Comparison of ENCODE assay signal across 8 cellular contexts in genomic region chr1:218345673-218346390, GRCh38. TPM values are rescaled to one million over a fixed set of nuclear protein-coding genes. Genes with fewer than 3 reads are reported as not detected.
DNase-seq lines count a peak whose midpoint lies in the region; ATAC-seq, FAIRE-seq and TF ChIP-seq lines count a peak whose summit lies in the region.

No MANE protein-coding gene starts in this region.

- POLR2A ChIA-PET in GM10248 (lab: Yijun Ruan, JAX) = interaction anchor here (1.0 kb wide), 1 partner anchor 8 kb away, joined by 3 read pairs; no protein-coding TSS in a partner anchor

- no peaks in the 10 kb centered on the region for H3K36me3 ChIP-seq in HUES6 (ENCODE audit: control insufficient read depth, insufficient read depth, low read length)
- no peaks in the 10 kb centered on the region for H3K36me3 ChIP-seq in SJCRH30
- no peaks in the 10 kb centered on the region for H3K36me3 ChIP-seq in kidney (ENCODE audit: control insufficient read depth in 1 of 2, insufficient read depth in 2 of 2, low read length in 2 of 2)
- no peaks in the 10 kb centered on the region for H3K36me3 ChIP-seq in smooth muscle cell (ENCODE audit: low read depth)

- H3K27me3 ChIP-seq in HUES6 (ENCODE audit: control insufficient read depth, insufficient read depth, low read length) = peaks cover 50% of the 10 kb centered on the region
- H3K27me3 ChIP-seq in SJCRH30 = no peaks in the 10 kb centered on the region
- no peaks in the 10 kb centered on the region for H3K27me3 ChIP-seq in smooth muscle cell (ENCODE audit: low read depth)

- H3K4me1 ChIP-seq in HUES6 (ENCODE audit: control insufficient read depth, insufficient read depth, low read length) (peaks cover 13% of the 10 kb centered on the region), SJCRH30 (peaks cover 24% of the 10 kb centered on the region), kidney (ENCODE audit: control insufficient read depth in 1 of 2, insufficient read depth in 1 of 2, low read depth in 1 of 2, low read length in 2 of 2) (peaks cover 0 to 7% of the 10 kb centered on the region in 2 donors), smooth muscle cell (ENCODE audit: low read depth) (no peaks in the 10 kb centered on the region)

- intact Hi-C loops in kidney (cut with DNase I) = loop anchor here (10.0 kb wide), 1 partner anchor 169 kb away; no protein-coding TSS in a partner anchor

- TF ChIP-seq CTCF in GM10248 (IDR thresholded peaks at IDR 0.05; ENCODE audit: control extremely low read depth, extremely low read depth, low read depth, missing control alignments) (no peak), cardiac fibroblast (IDR thresholded peaks at IDR 0.05; ENCODE audit: low read depth, low read length) (peak; percentile 3), kidney (IDR thresholded peaks at IDR 0.05; ENCODE audit: borderline replicate concordance, extremely low read depth, insufficient read depth) (no peak), smooth muscle cell (IDR thresholded peaks at IDR 0.05; ENCODE audit: borderline replicate concordance, insufficient read depth, poor library complexity, severe bottlenecking) (no peak)

- peak overlapping the region; percentile 95 for H3K4me2 ChIP-seq in smooth muscle cell

- H3K9ac ChIP-seq in HUES6 (ENCODE audit: low read length) (peak overlapping the region; percentile 63), kidney (ENCODE audit: low read length in 2 of 2) (peak overlapping the region; percentile 49 to 81), smooth muscle cell (ENCODE audit: low read depth) (peak overlapping the region; percentile 69)

- no peaks in the 10 kb centered on the region for H3K9me3 ChIP-seq in HUES6 (ENCODE audit: control insufficient read depth, insufficient read depth, low read depth, low read length)
- no peaks in the 10 kb centered on the region for H3K9me3 ChIP-seq in SJCRH30 (replicated peaks)
- no peaks in the 10 kb centered on the region for H3K9me3 ChIP-seq in kidney (ENCODE audit: control insufficient read depth in 1 of 2, low read length in 2 of 2)
- no peaks in the 10 kb centered on the region for H3K9me3 ChIP-seq in smooth muscle cell (replicated peaks; ENCODE audit: low read depth)

- peaks cover 15% of the 10 kb centered on the region for H3F3A ChIP-seq in smooth muscle cell (ENCODE audit: low read depth)

- ATAC-seq in GM21619 (IDR thresholded peaks at IDR 0.05; ENCODE audit: unreplicated experiment) = peak; percentile 61

- H2AFZ ChIP-seq in smooth muscle cell (ENCODE audit: low read depth) = peak overlapping the region; percentile 69

- no peak overlapping the region for H3K27ac ChIP-seq in HUES6 (ENCODE audit: low read depth, low read length)
- H3K27ac ChIP-seq in SJCRH30 = peak overlapping the region; percentile 72
- H3K27ac ChIP-seq in kidney (ENCODE audit: low read depth in 2 of 2, low read length in 2 of 2) = peak overlapping the region; percentile 37 to 78
- H3K27ac ChIP-seq in smooth muscle cell (ENCODE audit: low read depth) = peak overlapping the region; percentile 66

- under 1% methylated on average over 57 of the region's 64 CpGs for WGBS in smooth muscle cell (ENCODE audit: low lambda C conversion rate)

- DNase-seq in GM10248 (ENCODE audit: extremely low spot score) (peak; percentile 58), SJCRH30 (peak; percentile 84 to 88), cardiac fibroblast (ENCODE audit: low read depth in 2 of 2) (peak; percentile 81 to 83), kidney (peak; percentile 87), smooth muscle cell (lab: John Stamatoyannopoulos, UW; ENCODE audit: unreplicated experiment) (no peak), epidermal melanocyte (ENCODE audit: insufficient read length, low spot score) (no peak)

- peaks cover 25% of the 10 kb centered on the region for H3K79me2 ChIP-seq in smooth muscle cell (ENCODE audit: low read depth)

- FAIRE-seq in kidney (lab: Jason Lieb, UNC) = no peak

- H3K4me3 ChIP-seq in HUES6 (ENCODE audit: low read depth, low read length) (peak overlapping the region; percentile 90), SJCRH30 (peak overlapping the region; percentile 73), cardiac fibroblast (replicated peaks in 1 of 2; ENCODE audit: low read depth in 2 of 2, low read length in 2 of 2) (peak overlapping the region; percentile 66 to 71), kidney (ENCODE audit: low read length in 2 of 2) (peak overlapping the region; percentile 73 to 81), smooth muscle cell (peak overlapping the region; percentile 65)

- no peaks in the 10 kb centered on the region for H4K20me1 ChIP-seq in smooth muscle cell (ENCODE audit: low read depth)

- CTCF ChIA-PET in GM10248 (lab: Yijun Ruan, JAX) = interaction anchor here (0.9 to 1.8 kb wide), 9 partner anchors 9 to 1315 kb away, joined by 3 to 7 read pairs (median 3); no protein-coding TSS in a partner anchor

RNA-seq across cellular contexts. Expression of gene TGFB2, which starts 0.7 kb away (rescaled TPM):
- total RNA-seq in SJCRH30 (2014; rRNA removed; shearing (Covaris generic)) = 22.1 and 24.4 TPM in 2 replicates
- total RNA-seq in kidney (12.2 TPM), smooth muscle cell (63.3 and 76.5 TPM in 2 replicates)
- polyA plus RNA-seq in kidney (ENCODE audit: insufficient read depth, low read depth, low replicate concordance) (1.4 TPM), smooth muscle cell (25.6 and 29.1 TPM in 2 replicates)

Comparison
In these comparisons a context has a peak if more than half of its experiments do, and no peak if none do; other contexts are left out.
1. DNase-seq: peak in GM10248 (single experiment), SJCRH30 (2 of 2), cardiac fibroblast (2 of 2) and kidney (single experiment); none in smooth muscle cell (single experiment) and epidermal melanocyte (single experiment).
2. Peak in every context shown above with its lines, with median percentiles within 50 percentile points of each other: H3K4me3 ChIP-seq and H3K9ac ChIP-seq.